ENCODE assay signal across 1 cellular context in genomic region chr19:15293751-15294505, GRCh38.
TF ChIP-seq lines count a peak whose summit lies in the region.

No MANE protein-coding gene starts in this region.

TF ChIP-seq in GM23338, 12 proteins besides CTCF, POLR2A, EP300 and RAD21 (continued from another document):
- TF ChIP-seq ZNF462 (CRISPR knock-in tag; IDR thresholded peaks at IDR 0.05) (no peak), POLR2AphosphoS5 (IDR thresholded peaks at IDR 0.05; ENCODE audit: low read depth) (no peak), CREB1 (CRISPR knock-in tag; IDR thresholded peaks at IDR 0.05; ENCODE audit: low read depth) (no peak), ETS1 (IDR thresholded peaks at IDR 0.05) (no peak), EZH2 (IDR thresholded peaks at IDR 0.05; ENCODE audit: low read depth, unreplicated experiment) (no peak), ZNF114 (CRISPR knock-in tag; IDR thresholded peaks at IDR 0.05) (no peak), ZNF331 (CRISPR knock-in tag; IDR thresholded peaks at IDR 0.05; ENCODE audit: low read depth) (no peak), JUNB (IDR thresholded peaks at IDR 0.05; ENCODE audit: unreplicated experiment) (no peak)
